ENCODE assay signal across 15 cellular contexts in the genomic region with DNA sequence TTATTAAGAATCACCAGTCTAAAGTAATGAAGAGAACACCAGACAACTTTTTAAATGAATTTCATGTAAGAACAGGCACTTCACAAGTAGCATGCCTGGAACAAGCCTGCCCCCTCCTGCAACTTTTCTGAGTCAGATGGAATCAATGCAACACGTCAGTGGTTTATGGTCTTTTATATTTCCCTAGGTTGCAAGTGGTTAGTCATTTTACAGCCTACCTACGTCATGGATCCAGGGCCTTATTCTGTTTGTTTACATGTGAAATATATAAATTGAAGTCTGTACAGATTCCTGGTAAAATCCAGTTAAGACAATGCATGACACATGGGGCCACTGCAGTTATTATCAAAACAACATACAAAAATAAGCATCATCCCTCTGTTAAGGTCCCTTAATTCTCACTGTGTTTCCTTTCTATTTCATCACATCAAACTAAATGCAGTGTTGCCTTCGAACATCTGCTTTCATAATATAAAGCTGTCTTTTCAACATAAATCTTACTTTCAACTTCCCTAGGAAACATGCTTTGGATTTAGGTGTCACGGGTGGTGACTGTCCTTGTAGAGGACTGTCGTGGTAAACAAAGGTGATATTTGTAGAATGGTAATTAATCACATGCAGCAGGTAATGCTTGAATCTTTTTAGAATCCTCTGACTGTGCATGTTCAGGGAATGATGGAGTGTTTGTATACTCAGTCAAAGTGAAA.
DNase-seq lines count a peak whose midpoint lies in the region; ATAC-seq, FAIRE-seq and TF ChIP-seq lines count a peak whose summit lies in the region.
"Had no signal": no experiment of that assay in that cellular context is flagged by ENCODE, and none has a peak within 500 bp of the region (broad histone marks: within the 10 kb centered on the region; RNA-seq: fewer than 3 reads in every experiment).

No MANE protein-coding gene starts in this region.

- peak overlapping the region in 1 of 2 experiments; percentile 35; a peak in 1 of 6 replicates for H3K27ac ChIP-seq in A549

- POLR2A ChIA-PET in A549 (lab: Yijun Ruan, JAX): no interaction called here

- ATAC-seq in A549 (peak in 1 of 2 experiments; percentile 61; a peak in 3 of 6 replicates), HG03432 (IDR thresholded peaks at IDR 0.05; ENCODE audit: unreplicated experiment) (no peak)

- TF ChIP-seq EP300 in A549 (IDR thresholded peaks at IDR 0.05): no peak

- DNase-seq in A549 (ENCODE audit: low read depth in 1 of 2, low spot score in 1 of 2): peak in 1 of 2 experiments; percentile 53
- peak; percentile 84 for DNase-seq in HFFc6
- peak; percentile 23 for DNase-seq in SIG-M5 treated with dmso at 0.1 percent for 504 hours (lab: John Stamatoyannopoulos, UW; ENCODE audit: unreplicated experiment)
- peak; percentile 93 for DNase-seq in fibroblast of mammary gland (ENCODE audit: low read depth)
- DNase-seq in activated CD4-positive, CD25-positive, alpha-beta regulatory T cell treated with anti-CD3 and anti-CD28 coated beads, Interleukin-2, amount 50 U/mL, for 72 hours: no peak
- DNase-seq in NCI-H2029 (lab: John Stamatoyannopoulos, UW): no peak
- DNase-seq in GM19238 (ENCODE audit: insufficient read length, low spot score): no peak
- DNase-seq: activated CD4-positive, alpha-beta T cell treated with anti-CD3 and anti-CD28 coated beads for 1 hour; activated gamma-delta T cell; BE2C; effector memory CD4-positive, alpha-beta T cell; kidney glomerular epithelial cell; occipital lobe; Right ventricle myocardium superior had no signal

- H3K4me2 ChIP-seq in A549: no peak overlapping the region

- no peak for TF ChIP-seq POLR2A in A549 (IDR thresholded peaks at IDR 0.05; ENCODE audit: low read length)

- peak; percentile 30 to 36; a peak in 4 of 5 replicates for TF ChIP-seq RAD21 in A549 (conservative IDR thresholded peaks at IDR 0.05 in 1 of 2, IDR thresholded peaks at IDR 0.05 in 1 of 2)

- H3K4me1 Mint-ChIP-seq in HFFc6 (ENCODE audit: low read depth): peaks cover 59% of the 10 kb centered on the region

- no peaks in the 10 kb centered on the region for H3K9me3 Mint-ChIP-seq in HFFc6

- H3K4me3 Mint-ChIP-seq in HFFc6: peak overlapping the region; percentile 49

- no peak overlapping the region for H3K4me3 ChIP-seq in A549
- H3K4me3 ChIP-seq in fibroblast of mammary gland (ENCODE audit: control insufficient read depth, low read depth, low read length): no peak overlapping the region

- H3K27me3 Mint-ChIP-seq in HFFc6 (ENCODE audit: insufficient read depth): no peaks in the 10 kb centered on the region; the same call in 1 of the 2 replicates

- TF ChIP-seq CTCF in A549 (IDR thresholded peaks at IDR 0.05) (no peak), HFFc6 (IDR thresholded peaks at IDR 0.05) (peak; percentile 59), fibroblast of mammary gland (conservative IDR thresholded peaks at IDR 0.05; ENCODE audit: control insufficient read depth, insufficient read depth, low read depth, low read length) (peak; percentile 32)

- no peaks in the 10 kb centered on the region for H3K9me3 ChIP-seq in A549
- H3K9me3 ChIP-seq: BE2C had no signal

- 32% methylated on average over 5 of the region's 5 CpGs for WGBS in A549 (ENCODE audit: missing lambda C conversion rate)

- CTCF ChIA-PET in A549 (lab: Yijun Ruan, JAX): no interaction called here

- H3K27ac Mint-ChIP-seq in HFFc6: peak overlapping the region; percentile 90

- no peaks in the 10 kb centered on the region for H3K4me1 ChIP-seq in A549
- H3K4me1 ChIP-seq: BE2C had no signal

- no peaks in the 10 kb centered on the region for H3K36me3 Mint-ChIP-seq in HFFc6 (ENCODE audit: low read depth)

- FAIRE-seq in A549 (lab: Jason Lieb, UNC): peak; percentile 89

TF ChIP-seq in A549, 52 proteins besides CTCF, POLR2A, EP300 and RAD21:
- TF ChIP-seq BHLHE40 (IDR thresholded peaks at IDR 0.05; ENCODE audit: low read depth, low read length): no peak
- TF ChIP-seq E2F6 (IDR thresholded peaks at IDR 0.05; ENCODE audit: borderline replicate concordance, low read depth): no peak
- no peak for TF ChIP-seq MAX (IDR thresholded peaks at IDR 0.05)
- TF ChIP-seq, protein P1, sequence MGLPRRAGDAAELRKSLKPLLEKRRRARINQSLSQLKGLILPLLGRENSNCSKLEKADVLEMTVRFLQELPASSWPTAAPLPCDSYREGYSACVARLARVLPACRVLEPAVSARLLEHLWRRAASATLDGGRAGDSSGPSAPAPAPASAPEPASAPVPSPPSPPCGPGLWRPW (IDR thresholded peaks at IDR 0.05): no peak
- no peak for TF ChIP-seq ZNF302 (CRISPR knock-in tag; IDR thresholded peaks at IDR 0.05)
- TF ChIP-seq, protein P2, sequence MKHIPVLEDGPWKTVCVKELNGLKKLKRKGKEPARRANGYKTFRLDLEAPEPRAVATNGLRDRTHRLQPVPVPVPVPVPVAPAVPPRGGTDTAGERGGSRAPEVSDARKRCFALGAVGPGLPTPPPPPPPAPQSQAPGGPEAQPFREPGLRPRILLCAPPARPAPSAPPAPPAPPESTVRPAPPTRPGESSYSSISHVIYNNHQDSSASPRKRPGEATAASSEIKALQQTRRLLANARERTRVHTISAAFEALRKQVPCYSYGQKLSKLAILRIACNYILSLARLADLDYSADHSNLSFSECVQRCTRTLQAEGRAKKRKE (CRISPR knock-in tag; IDR thresholded peaks at IDR 0.05; ENCODE audit: low read depth): no peak
- TF ChIP-seq FOSB (CRISPR knock-in tag; IDR thresholded peaks at IDR 0.05): no peak
- no peak for TF ChIP-seq POLR2AphosphoS2 (conservative IDR thresholded peaks at IDR 0.05; ENCODE audit: low read length)
- TF ChIP-seq, protein P3, sequence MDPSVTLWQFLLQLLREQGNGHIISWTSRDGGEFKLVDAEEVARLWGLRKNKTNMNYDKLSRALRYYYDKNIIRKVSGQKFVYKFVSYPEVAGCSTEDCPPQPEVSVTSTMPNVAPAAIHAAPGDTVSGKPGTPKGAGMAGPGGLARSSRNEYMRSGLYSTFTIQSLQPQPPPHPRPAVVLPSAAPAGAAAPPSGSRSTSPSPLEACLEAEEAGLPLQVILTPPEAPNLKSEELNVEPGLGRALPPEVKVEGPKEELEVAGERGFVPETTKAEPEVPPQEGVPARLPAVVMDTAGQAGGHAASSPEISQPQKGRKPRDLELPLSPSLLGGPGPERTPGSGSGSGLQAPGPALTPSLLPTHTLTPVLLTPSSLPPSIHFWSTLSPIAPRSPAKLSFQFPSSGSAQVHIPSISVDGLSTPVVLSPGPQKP (IDR thresholded peaks at IDR 0.05; ENCODE audit: low read depth, low read length): no peak
- no peak for TF ChIP-seq EHMT2 (IDR thresholded peaks at IDR 0.05; ENCODE audit: low read depth)
- TF ChIP-seq MAZ (IDR thresholded peaks at IDR 0.05; ENCODE audit: borderline replicate concordance, low read depth, low read length): no peak
- TF ChIP-seq PHF8 (IDR thresholded peaks at IDR 0.05; ENCODE audit: borderline replicate concordance, low read depth): no peak
- TF ChIP-seq JUN (IDR thresholded peaks at IDR 0.05): no peak
- no peak for TF ChIP-seq CEBPB (IDR thresholded peaks at IDR 0.05)
- no peak for TF ChIP-seq CBX2 (IDR thresholded peaks at IDR 0.05; ENCODE audit: borderline replicate concordance, low read depth)
- no peak for TF ChIP-seq TP53 (CRISPR knock-in tag; IDR thresholded peaks at IDR 0.05)
- no peak for TF ChIP-seq SREBF2 (IDR thresholded peaks at IDR 0.05)
- no peak for TF ChIP-seq FOXS1 (CRISPR knock-in tag; IDR thresholded peaks at IDR 0.05)
- TF ChIP-seq SMC3 (IDR thresholded peaks at IDR 0.05): no peak

Comparison
In these comparisons a context has a peak if more than half of its experiments do, and no peak if none do; other contexts are left out.
1. DNase-seq: peak in HFFc6 (single experiment), SIG-M5 treated with dmso at 0.1 percent for 504 hours (single experiment) and fibroblast of mammary gland (single experiment); none in activated CD4-positive, CD25-positive, alpha-beta regulatory T cell treated with anti-CD3 and anti-CD28 coated beads, Interleukin-2, amount 50 U/mL, for 72 hours (single experiment), NCI-H2029 (single experiment) and GM19238 (single experiment).